In genomic region chr1:27555700-27556424, GRCh38 we compare ENCODE assay signal across 1 cellular context.
TF ChIP-seq lines count a peak whose summit lies in the region.

No MANE protein-coding gene starts in this region.

TF ChIP-seq in HCT116, 20 proteins besides CTCF, POLR2A, EP300 and RAD21 (continued from another document):
- TF ChIP-seq REST (IDR thresholded peaks at IDR 0.05; ENCODE audit: low read depth) (no peak), SRF (IDR thresholded peaks at IDR 0.05; ENCODE audit: low read depth) (no peak)
- TF ChIP-seq, protein P1, sequence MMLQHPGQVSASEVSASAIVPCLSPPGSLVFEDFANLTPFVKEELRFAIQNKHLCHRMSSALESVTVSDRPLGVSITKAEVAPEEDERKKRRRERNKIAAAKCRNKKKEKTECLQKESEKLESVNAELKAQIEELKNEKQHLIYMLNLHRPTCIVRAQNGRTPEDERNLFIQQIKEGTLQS (IDR thresholded peaks at IDR 0.05), result no peak
